Comparison of ENCODE assay signal across 26 cellular contexts in genomic region chr7:158772916-158773315, GRCh38. TPM values are rescaled to one million over a fixed set of nuclear protein-coding genes. Genes with fewer than 3 reads are reported as not detected.
DNase-seq lines count a peak whose midpoint lies in the region; ATAC-seq and TF ChIP-seq lines count a peak whose summit lies in the region.
"Had no signal": no experiment of that assay in that cellular context is flagged by ENCODE, and none has a peak within 500 bp of the region (broad histone marks: within the 10 kb centered on the region; RNA-seq: fewer than 3 reads in every experiment).

No MANE protein-coding gene starts in this region.

- H3K4me2 ChIP-seq in DND-41 (ENCODE audit: insufficient read depth, low read length) (no peak overlapping the region), OCI-LY7 (ENCODE audit: low read length) (no peak overlapping the region)

- peaks cover 3% of the 10 kb centered on the region; the same call in 1 of the 2 replicates for H3K79me2 ChIP-seq in DND-41 (ENCODE audit: insufficient read depth, low read length)
- no peaks in the 10 kb centered on the region for H3K79me2 ChIP-seq in OCI-LY7 (ENCODE audit: insufficient read depth, low read depth, low read length)

- BruUV-seq in OCI-LY7 (replicated peaks; lab: Mats Ljungman, UMichigan): no TSS peak

- TF ChIP-seq CTCF in AG10803 (conservative IDR thresholded peaks at IDR 0.05; ENCODE audit: low read length) (peak; percentile 18), DND-41 (IDR thresholded peaks at IDR 0.05; ENCODE audit: borderline replicate concordance, extremely low read depth, low read length, poor library complexity, severe bottlenecking) (peak; percentile 13), VCaP (conservative IDR thresholded peaks at IDR 0.05) (peak; percentile 70), OCI-LY7 (conservative IDR thresholded peaks at IDR 0.05; ENCODE audit: low read length) (no peak)

- H3K9me3 ChIP-seq in DND-41 (ENCODE audit: insufficient read depth, low read length, severe bottlenecking) (no peaks in the 10 kb centered on the region), OCI-LY7 (ENCODE audit: low read length) (no peaks in the 10 kb centered on the region)
- H3K9me3 ChIP-seq: left lung, Peyer's patch, psoas muscle, suprapubic skin had no signal

- H3K36me3 ChIP-seq in DND-41 (ENCODE audit: insufficient read depth, low read length) (peaks cover 80% of the 10 kb centered on the region), OCI-LY7 (ENCODE audit: insufficient read depth, low read length) (no peaks in the 10 kb centered on the region; the same call in 1 of the 2 replicates)

- H3K9ac ChIP-seq in DND-41 (ENCODE audit: low read depth, low read length): no peak overlapping the region

- intact Hi-C loops in OCI-LY7 (cut with micrococcal nuclease; ENCODE audit: unreplicated experiment) (no loop called here), left ventricle myocardium superior (cut with micrococcal nuclease) (no loop called here)

- H3K27me3 ChIP-seq in DND-41 (ENCODE audit: insufficient read depth, low read length, poor library complexity): no peaks in the 10 kb centered on the region
- H3K27me3 ChIP-seq: left lung, Peyer's patch, suprapubic skin had no signal

- POLR2A ChIA-PET in OCI-LY7 (lab: Charles Lee): no interaction called here

- no peaks in the 10 kb centered on the region for H3K4me1 ChIP-seq in DND-41 (ENCODE audit: insufficient read depth, low read length)
- H3K4me1 ChIP-seq in OCI-LY7 (ENCODE audit: insufficient read depth, low read length, poor library complexity, severe bottlenecking): no peaks in the 10 kb centered on the region
- H3K4me1 ChIP-seq: left lung, Peyer's patch, psoas muscle, suprapubic skin had no signal

- 0 out of 2 replicates have a peak, but pooled peaks cover 6% of the 10 kb centered on the region for H4K20me1 ChIP-seq in DND-41 (ENCODE audit: insufficient read depth, low read length)
- no peaks in the 10 kb centered on the region for H4K20me1 ChIP-seq in OCI-LY7 (ENCODE audit: insufficient read depth, low read length)

- H3K4me3 ChIP-seq in AG10803 (ENCODE audit: low read length) (no peak overlapping the region), DND-41 (ENCODE audit: low read depth in 1 of 2, low read length in 2 of 2) (no peak overlapping the region), OCI-LY7 (ENCODE audit: low read depth, low read length, poor library complexity, severe bottlenecking) (no peak overlapping the region)
- H3K4me3 ChIP-seq: left lung, Peyer's patch, psoas muscle, suprapubic skin had no signal

- DNase-seq in AG10803 (ENCODE audit: low read depth): no peak
- no peak for DNase-seq in DND-41
- peak; percentile 52 for DNase-seq in dermis blood vessel endothelial cell
- DNase-seq in OCI-LY7 (ENCODE audit: low spot score): no peak
- DNase-seq in left ventricle myocardium superior: no peak
- DNase-seq in HUDEP-2 (lab: John Stamatoyannopoulos, UW; ENCODE audit: unreplicated experiment in 76 of 76): no peak
- DNase-seq: activated CD4-positive, alpha-beta T cell treated with anti-CD3 and anti-CD28 coated beads for 1 hour; activated naive CD4-positive, alpha-beta T cell; activated T-cell treated with anti-CD3 and anti-CD28 coated beads, Interleukin-2, amount 50 U/mL, for 48 hours; C1 segment of cervical spinal cord; DMS79 treated with DMSO at 0.1 percent for 48 hours; left lung; NCI-H1048; NCI-H1694 treated with DMSO at 0.1 percent for 48 hours; NCI-H2171; NCI-H510A; NK-92 treated with Interleukin-12 subunit alpha and Interleukin-12 subunit beta, amount 100 ng/mL, for 24 hours; nucleus accumbens; Peyer's patch; psoas muscle; SIG-M5; stimulated activated naive CD4-positive, alpha-beta T cell; T-cell had no signal

- ATAC-seq in DND-41 (ENCODE audit: insufficient read depth, low read depth) (no peak; the same call in 2 of the 3 replicates), left ventricle myocardium superior (no peak), HG02642 (IDR thresholded peaks at IDR 0.05; ENCODE audit: poor library complexity, unreplicated experiment) (no peak)
- ATAC-seq: left lung, psoas muscle, T-cell had no signal

- H3K9me2 ChIP-seq in OCI-LY7 (ENCODE audit: insufficient read depth, low read length): no peaks in the 10 kb centered on the region

- CTCF ChIA-PET in OCI-LY7 (lab: Charles Lee; ENCODE audit: unreplicated experiment): no interaction called here

- H3K27ac ChIP-seq in DND-41 (ENCODE audit: low read length) (no peak overlapping the region), VCaP (no peak overlapping the region), OCI-LY7 (ENCODE audit: low read depth, low read length, poor library complexity, severe bottlenecking) (no peak overlapping the region)
- H3K27ac ChIP-seq: left lung, Peyer's patch, psoas muscle, suprapubic skin had no signal

- H2AFZ ChIP-seq in DND-41 (ENCODE audit: low read depth, low read length): no peak overlapping the region
- H2AFZ ChIP-seq in OCI-LY7 (ENCODE audit: low read length): no peak overlapping the region

RNA-seq across cellular contexts. Expression of gene ESYT2, which starts 56.4 kb away (rescaled TPM):
- total RNA-seq in dermis blood vessel endothelial cell: 67.6 and 82.1 TPM in 2 replicates
- 30.5 and 33.7 TPM in 2 replicates for total RNA-seq in OCI-LY7 (2014; rRNA removed; shearing (Covaris generic))
- 24.2 and 25.7 TPM in 2 replicates for total RNA-seq in OCI-LY7 (2022)
- total RNA-seq in left ventricle myocardium superior: 44.3 TPM
